1 cellular context compared by ENCODE assay signal in genomic region chr17:49361902-49362722, GRCh38.
TF ChIP-seq lines count a peak whose summit lies in the region.

Gene ZNF652 (minus strand): TSS chr17:49362250. CDS start chr17:49317725, 44,525 bp downstream.

TF ChIP-seq in K562, 482 proteins besides CTCF, POLR2A, EP300 and RAD21 (continued from another document):
- 0 out of 2 replicates have a peak, but pooled peaks have one; percentile 46 for TF ChIP-seq ZBTB40 (IDR thresholded peaks at IDR 0.05)
- no peak for TF ChIP-seq ZBTB40 (CRISPR knock-in tag; IDR thresholded peaks at IDR 0.05)
- TF ChIP-seq NONO (IDR thresholded peaks at IDR 0.05; ENCODE audit: low read depth in 2 of 2, low read length in 1 of 2): peak in 1 of 2 experiments; percentile 80; a peak in 3 of 4 replicates
- no peak for TF ChIP-seq ATF1 (CRISPR knock-in tag; IDR thresholded peaks at IDR 0.05)
- TF ChIP-seq ATF1 (tag; IDR thresholded peaks at IDR 0.05): no peak
- peak; percentile 19; the same call in 1 of the 2 replicates for TF ChIP-seq POLR2AphosphoS5 (IDR thresholded peaks at IDR 0.05; ENCODE audit: control insufficient read depth, insufficient read depth, low read depth, low read length)
- peak; percentile 71 for TF ChIP-seq RBFOX2 (IDR thresholded peaks at IDR 0.05; ENCODE audit: low read depth, low read length)
- TF ChIP-seq ZKSCAN3 (CRISPR knock-in tag; IDR thresholded peaks at IDR 0.05): no peak
- TF ChIP-seq GABPB1 (CRISPR knock-in tag; IDR thresholded peaks at IDR 0.05): peak; percentile 62; the same call in 1 of the 2 replicates
- no peak for TF ChIP-seq ASH1L (IDR thresholded peaks at IDR 0.05; ENCODE audit: borderline replicate concordance, low read depth, partially characterized antibody)
- TF ChIP-seq ZBTB1 (CRISPR knock-in tag; IDR thresholded peaks at IDR 0.05; ENCODE audit: borderline replicate concordance, low read depth): peak; percentile 26; the same call in 1 of the 2 replicates
